ENCODE assay signal across 27 cellular contexts in the genomic region with DNA sequence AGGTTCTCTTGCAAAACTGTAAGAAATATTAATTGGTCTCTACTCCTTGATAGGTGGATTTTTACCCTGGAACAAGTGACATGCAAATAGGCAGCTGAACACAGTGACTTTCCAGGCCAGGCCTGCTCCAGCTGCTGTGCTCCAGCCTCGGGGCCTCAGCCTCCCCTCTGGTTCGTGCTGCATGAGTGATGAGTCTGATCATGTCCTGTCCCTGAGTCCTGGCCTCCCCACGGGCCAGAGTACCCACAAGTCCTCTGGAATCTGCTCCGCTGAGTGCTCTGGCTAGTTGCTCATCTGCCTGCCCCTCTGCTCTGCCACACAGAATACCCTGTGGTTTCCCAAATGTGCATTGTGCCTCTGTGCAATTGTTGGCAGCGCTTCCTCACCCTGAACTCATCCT.
"Had no signal": no experiment of that assay in that cellular context is flagged by ENCODE, and none has a peak within 500 bp of the region (broad histone marks: within the 10 kb centered on the region; RNA-seq: fewer than 3 reads in every experiment).

No MANE protein-coding gene starts in this region.

- H3K4me3 ChIP-seq: adrenal gland, body of pancreas, esophagus muscularis mucosa, left ventricle myocardium inferior, right lobe of liver, stomach, thyroid gland, upper lobe of left lung had no signal

- H3K27ac ChIP-seq: adrenal gland, body of pancreas, esophagus muscularis mucosa, left ventricle myocardium inferior, right lobe of liver, stomach, thyroid gland had no signal

- ATAC-seq: body of pancreas; naive thymus-derived CD8-positive, alpha-beta T cell; right lobe of liver; stimulated activated naive B cell treated with anti-CD40 and anti-IgM and Interleukin-4, amounts not matched to agents 10 μg/mL and 1 μg/mL and 100 μg/mL, for 72 hours; T-helper 17 cell had no signal

- H3K36me3 ChIP-seq: adrenal gland, esophagus muscularis mucosa, left ventricle myocardium inferior, right lobe of liver, stomach, thyroid gland, upper lobe of left lung had no signal

- DNase-seq: activated CD4-positive, alpha-beta memory T cell treated with anti-CD3 and anti-CD28 coated beads for 36 hours; activated CD4-positive, alpha-beta T cell treated with anti-CD3 and anti-CD28 coated beads, Interleukin-2, amount 10 ng/mL, durations not matched to agents 24 days and 14 days; activated CD4-positive, CD25-positive, alpha-beta regulatory T cell treated with anti-CD3 and anti-CD28 coated beads, Interleukin-2, amount 50 U/mL, for 72 hours; activated CD8-positive, alpha-beta memory T cell treated with anti-CD3 and anti-CD28 coated beads, Interleukin-2, amount 50 U/mL, for 4 hours; activated effector memory CD4-positive, alpha-beta T cell treated with anti-CD3 and anti-CD28 coated beads, Interleukin-2, amount 50 U/mL, for 16 hours; activated naive CD4-positive, alpha-beta T cell treated with anti-CD3 and anti-CD28 coated beads for 36 hours; activated naive CD8-positive, alpha-beta T cell treated with anti-CD3 and anti-CD28 coated beads for 36 hours; activated T-cell treated with anti-CD3 and anti-CD28 coated beads, Interleukin-2, amount 50 U/mL, for 1 hour; adrenal gland; aorta; body of pancreas; dermis blood vessel endothelial cell; effector CD4-positive, alpha-beta T cell; foreskin melanocyte; left ventricle myocardium inferior; naive thymus-derived CD8-positive, alpha-beta T cell; right lobe of liver; small intestine; stimulated activated CD4-positive, alpha-beta T cell treated with anti-CD3 and anti-CD28 coated beads, Interleukin-15, amount 100 ng/mL, for 24 hours; stimulated activated CD4-positive, alpha-beta T cell treated with anti-CD3 and anti-CD28 coated beads, Interleukin-2, amount 100 ng/mL, for 24 hours; stimulated activated naive B cell treated with anti-CD40 and anti-IgM and Interleukin-4, amounts not matched to agents 10 μg/mL and 1 μg/mL and 100 μg/mL, for 72 hours; stomach; T-helper 17 cell; T1000; thyroid gland; upper lobe of left lung had no signal

- H3K4me1 ChIP-seq: adrenal gland, body of pancreas, left ventricle myocardium inferior, upper lobe of left lung had no signal

- H3K27me3 ChIP-seq: adrenal gland, body of pancreas, right lobe of liver, thyroid gland, upper lobe of left lung had no signal

- H3K9me3 ChIP-seq: adrenal gland, body of pancreas, esophagus muscularis mucosa, left ventricle myocardium inferior, right lobe of liver, thyroid gland, upper lobe of left lung had no signal
